ENCODE assay signal across 15 cellular contexts in the genomic region with DNA sequence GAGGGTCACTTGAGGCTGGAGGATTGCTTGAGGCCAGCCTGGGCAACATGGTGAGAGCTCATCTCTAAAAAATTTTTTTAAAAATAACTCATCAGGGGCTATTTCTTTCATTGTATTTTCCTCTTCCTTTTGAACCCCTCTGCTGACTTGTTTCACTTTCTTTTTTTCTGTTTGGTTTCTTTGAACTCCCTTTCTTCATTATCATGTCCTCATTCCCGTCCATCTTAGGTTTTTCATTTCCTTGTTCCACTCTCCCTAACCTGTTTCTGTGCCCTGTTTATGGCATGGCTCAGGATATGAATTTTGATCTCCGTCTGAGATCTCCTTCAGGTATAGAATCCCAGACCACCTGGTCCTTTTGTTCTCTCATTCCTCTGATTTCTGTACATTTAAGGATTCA. TPM values are rescaled to one million over a fixed set of nuclear protein-coding genes. Genes with fewer than 3 reads are reported as not detected.
DNase-seq lines count a peak whose midpoint lies in the region; ATAC-seq and TF ChIP-seq lines count a peak whose summit lies in the region.
"Had no signal": no experiment of that assay in that cellular context is flagged by ENCODE, and none has a peak within 500 bp of the region (broad histone marks: within the 10 kb centered on the region; RNA-seq: fewer than 3 reads in every experiment).

No MANE protein-coding gene starts in this region.

- H3K36me3 ChIP-seq in muscle layer of duodenum (ENCODE audit: control insufficient read depth in 1 of 2, insufficient read depth in 2 of 2, low read length in 2 of 2) = peaks cover 0 to 3% of the 10 kb centered on the region in 2 donors
- no peaks in the 10 kb centered on the region for H3K36me3 ChIP-seq in thyroid gland
- H3K36me3 ChIP-seq in gastroesophageal sphincter = no peaks in the 10 kb centered on the region

- H3K27me3 ChIP-seq in muscle layer of duodenum (ENCODE audit: low read depth, low read length) (no peaks in the 10 kb centered on the region), thyroid gland (no peaks in the 10 kb centered on the region), gastroesophageal sphincter (no peaks in the 10 kb centered on the region)

- no peaks in the 10 kb centered on the region for H3K9me3 Mint-ChIP-seq in activated naive CD4-positive, alpha-beta T cell treated with anti-CD3 and anti-CD28 coated beads, Interleukin-2, amount 10 ng/mL, durations not matched to agents 7 days and 5 days
- H3K9me3 Mint-ChIP-seq in activated T-helper 2 cell treated with anti-CD3 and anti-CD28 coated beads, Interferon-gamma antibody, Interleukin-2, Interleukin-4, amounts not matched to agents 10 μg/mL and 5 μg/mL and 100 μg/mL, durations not matched to agents 14 hours and 24 hours and 36 hours = no peaks in the 10 kb centered on the region

- peaks cover 9 to 24% of the 10 kb centered on the region in 2 donors for H3K4me1 ChIP-seq in muscle layer of duodenum (ENCODE audit: control insufficient read depth in 1 of 2, insufficient read depth in 2 of 2, low read length in 2 of 2)
- peaks cover 60 to 61% of the 10 kb centered on the region in 2 donors for H3K4me1 ChIP-seq in thyroid gland
- H3K4me1 ChIP-seq in gastroesophageal sphincter = peaks cover 0 to 49% (median 5%) of the 10 kb centered on the region in 3 donors

- H3K4me3 ChIP-seq in muscle layer of duodenum (ENCODE audit: low read depth in 1 of 2, low read length in 2 of 2) (no peak overlapping the region), thyroid gland (replicated peaks in 1 of 3) (no peak overlapping the region), gastroesophageal sphincter (no peak overlapping the region)

- H3K27ac ChIP-seq in muscle layer of duodenum (ENCODE audit: low read length) = peak overlapping the region; percentile 16
- peak overlapping the region; percentile 24 to 89 (median 80) for H3K27ac ChIP-seq in thyroid gland
- H3K27ac ChIP-seq in gastroesophageal sphincter = peak overlapping the region in 1 of 4 donors; percentile 38

- H3K36me3 Mint-ChIP-seq in activated naive CD4-positive, alpha-beta T cell treated with anti-CD3 and anti-CD28 coated beads, Interleukin-2, amount 10 ng/mL, durations not matched to agents 7 days and 5 days = peaks cover 53% of the 10 kb centered on the region
- H3K36me3 Mint-ChIP-seq in activated T-helper 2 cell treated with anti-CD3 and anti-CD28 coated beads, Interferon-gamma antibody, Interleukin-2, Interleukin-4, amounts not matched to agents 10 μg/mL and 5 μg/mL and 100 μg/mL, durations not matched to agents 14 hours and 24 hours and 36 hours (ENCODE audit: low read depth) = peaks cover 38% of the 10 kb centered on the region

- no peak for TF ChIP-seq CTCF in thyroid gland (IDR thresholded peaks at IDR 0.05)
- TF ChIP-seq CTCF in gastroesophageal sphincter (IDR thresholded peaks at IDR 0.05) = no peak

- intact Hi-C loops in activated T-helper 2 cell treated with anti-CD3 and anti-CD28 coated beads, Interferon-gamma antibody, Interleukin-2, Interleukin-4, amounts not matched to agents 10 μg/mL and 5 μg/mL and 100 μg/mL, durations not matched to agents 14 hours and 24 hours and 36 hours (cut with micrococcal nuclease) = loop anchor here (2.0 to 5.0 kb wide), 2 partner anchors 15 to 41 kb away; no protein-coding TSS in a partner anchor
- intact Hi-C loops in thyroid gland (cut with DNase I) = no loop called here

- H3K9me3 ChIP-seq in muscle layer of duodenum (ENCODE audit: control insufficient read depth in 1 of 2, low read length in 2 of 2) = no peaks in the 10 kb centered on the region
- H3K9me3 ChIP-seq in thyroid gland = no peaks in the 10 kb centered on the region
- H3K9me3 ChIP-seq in gastroesophageal sphincter = no peaks in the 10 kb centered on the region

- CTCF ChIA-PET in activated naive CD4-positive, alpha-beta T cell treated with anti-CD3 and anti-CD28 coated beads, Interleukin-2, amount 10 ng/mL, durations not matched to agents 7 days and 5 days (lab: Charles Lee) = interaction anchor here (2.1 kb wide), 1 partner anchor 12 kb away, joined by 5 read pairs; a partner anchor contains a TSS

- DNase-seq in activated naive CD4-positive, alpha-beta T cell treated with anti-CD3 and anti-CD28 coated beads, Interleukin-2, amount 10 ng/mL, durations not matched to agents 7 days and 5 days = no peak
- no peak for DNase-seq in activated naive CD4-positive, alpha-beta T cell treated with Interleukin-2 at 50 U/mL for 16 hours
- no peak for DNase-seq in activated T-helper 2 cell treated with anti-CD3 and anti-CD28 coated beads, Interferon-gamma antibody, Interleukin-2, Interleukin-4, amounts not matched to agents 10 μg/mL and 5 μg/mL and 100 μg/mL, durations not matched to agents 14 hours and 24 hours and 36 hours (ENCODE audit: low spot score)
- DNase-seq in thyroid gland (no peak), SKM-1 treated with dmso at 0.1 percent for 144 hours (lab: John Stamatoyannopoulos, UW; ENCODE audit: unreplicated experiment) (no peak), putamen (ENCODE audit: low spot score) (no peak)
- DNase-seq: central memory CD4-positive, alpha-beta T cell; foreskin fibroblast; GF-D8; left cardiac atrium; NCI-H510A treated with DMSO at 0.1 percent for 48 hours had no signal

- H3K4me1 Mint-ChIP-seq in activated naive CD4-positive, alpha-beta T cell treated with anti-CD3 and anti-CD28 coated beads, Interleukin-2, amount 10 ng/mL, durations not matched to agents 7 days and 5 days = peaks cover 61% of the 10 kb centered on the region
- H3K4me1 Mint-ChIP-seq in activated T-helper 2 cell treated with anti-CD3 and anti-CD28 coated beads, Interferon-gamma antibody, Interleukin-2, Interleukin-4, amounts not matched to agents 10 μg/mL and 5 μg/mL and 100 μg/mL, durations not matched to agents 14 hours and 24 hours and 36 hours (ENCODE audit: low read depth) = peaks cover 44% of the 10 kb centered on the region

- ATAC-seq in gastroesophageal sphincter = no peak
- ATAC-seq: HCT116, left cardiac atrium, sciatic nerve had no signal

- 61 to 62% methylated on average over 2 of the region's 2 CpGs for WGBS in thyroid gland, 2 donors
- WGBS in gastroesophageal sphincter (ENCODE audit: low coverage in 1 of 2), 2 donors = 22 to 43% methylated on average over 2 of the region's 2 CpGs

- peak overlapping the region; percentile 39 for H3K27ac Mint-ChIP-seq in activated naive CD4-positive, alpha-beta T cell treated with anti-CD3 and anti-CD28 coated beads, Interleukin-2, amount 10 ng/mL, durations not matched to agents 7 days and 5 days
- peak overlapping the region; percentile 58 for H3K27ac Mint-ChIP-seq in activated T-helper 2 cell treated with anti-CD3 and anti-CD28 coated beads, Interferon-gamma antibody, Interleukin-2, Interleukin-4, amounts not matched to agents 10 μg/mL and 5 μg/mL and 100 μg/mL, durations not matched to agents 14 hours and 24 hours and 36 hours

- H3K27me3 Mint-ChIP-seq in activated naive CD4-positive, alpha-beta T cell treated with anti-CD3 and anti-CD28 coated beads, Interleukin-2, amount 10 ng/mL, durations not matched to agents 7 days and 5 days = no peaks in the 10 kb centered on the region
- no peaks in the 10 kb centered on the region for H3K27me3 Mint-ChIP-seq in activated T-helper 2 cell treated with anti-CD3 and anti-CD28 coated beads, Interferon-gamma antibody, Interleukin-2, Interleukin-4, amounts not matched to agents 10 μg/mL and 5 μg/mL and 100 μg/mL, durations not matched to agents 14 hours and 24 hours and 36 hours (ENCODE audit: low read depth)

- TF ChIP-seq EP300 in gastroesophageal sphincter (IDR thresholded peaks at IDR 0.05) = no peak

- H3K4me3 Mint-ChIP-seq in activated naive CD4-positive, alpha-beta T cell treated with anti-CD3 and anti-CD28 coated beads, Interleukin-2, amount 10 ng/mL, durations not matched to agents 7 days and 5 days = peak overlapping the region; percentile 17
- peak overlapping the region; percentile 60 for H3K4me3 Mint-ChIP-seq in activated T-helper 2 cell treated with anti-CD3 and anti-CD28 coated beads, Interferon-gamma antibody, Interleukin-2, Interleukin-4, amounts not matched to agents 10 μg/mL and 5 μg/mL and 100 μg/mL, durations not matched to agents 14 hours and 24 hours and 36 hours (ENCODE audit: low read depth)

- TF ChIP-seq POLR2A in thyroid gland (IDR thresholded peaks at IDR 0.05) (no peak), gastroesophageal sphincter (IDR thresholded peaks at IDR 0.05) (no peak)

RNA-seq across cellular contexts. Expression of a gene that starts 12.4 kb away (rescaled TPM):
- 36.5 and 38.8 TPM in 2 replicates for total RNA-seq in activated T-helper 2 cell treated with anti-CD3 and anti-CD28 coated beads, Interferon-gamma antibody, Interleukin-2, Interleukin-4, amounts not matched to agents 10 μg/mL and 5 μg/mL and 100 μg/mL, durations not matched to agents 14 hours and 24 hours and 36 hours
- total RNA-seq in thyroid gland (10 to 100 TPM; 28.2 to 57.7 (median 48.6) TPM), gastroesophageal sphincter (10 to 100 TPM; 17.4 to 42.5 (median 23.8) TPM)

RNA-seq across cellular contexts. Expression of a gene that starts 38.1 kb away (rescaled TPM):
- total RNA-seq in activated T-helper 2 cell treated with anti-CD3 and anti-CD28 coated beads, Interferon-gamma antibody, Interleukin-2, Interleukin-4, amounts not matched to agents 10 μg/mL and 5 μg/mL and 100 μg/mL, durations not matched to agents 14 hours and 24 hours and 36 hours = 67.0 and 69.2 TPM in 2 replicates
- total RNA-seq in thyroid gland (10 to 100 TPM in 2 of 4 donors, 1 to 10 TPM in 2; 7.4 to 12.6 (median 10.3) TPM), gastroesophageal sphincter (10 to 100 TPM; 14.3 to 18.6 (median 15.5) TPM)
